In the genomic region with DNA sequence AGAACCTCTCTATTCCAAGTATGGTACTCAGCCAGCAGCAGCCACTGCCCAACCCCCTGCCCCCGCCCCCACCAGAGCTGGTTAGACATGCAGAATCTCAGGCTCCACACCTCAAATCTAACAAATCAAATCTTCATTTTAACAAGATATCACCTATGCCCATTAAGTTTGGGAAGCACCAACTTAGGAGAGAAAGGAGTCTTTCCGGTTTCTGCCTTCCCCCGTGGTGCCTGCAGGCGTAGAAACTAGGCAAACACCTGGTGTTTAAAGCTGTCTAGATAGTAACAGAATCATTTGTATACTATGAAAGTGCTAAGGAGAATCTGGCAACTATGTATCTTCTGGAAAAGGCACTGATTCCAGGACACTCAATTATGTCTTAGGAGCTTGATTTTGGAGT, we compare ENCODE assay signal across 31 cellular contexts.
DNase-seq lines count a peak whose midpoint lies in the region; ATAC-seq and TF ChIP-seq lines count a peak whose summit lies in the region.
"Had no signal": no experiment of that assay in that cellular context is flagged by ENCODE, and none has a peak within 500 bp of the region (broad histone marks: within the 10 kb centered on the region; RNA-seq: fewer than 3 reads in every experiment).

No MANE protein-coding gene starts in this region.

- H3K4me3 Mint-ChIP-seq in activated CD8-positive, alpha-beta memory T cell treated with anti-CD3 and anti-CD28 coated beads, Interleukin-2, amount 10 ng/mL, durations not matched to agents 7 days and 5 days: no peak overlapping the region
- H3K4me3 Mint-ChIP-seq: activated naive CD8-positive, alpha-beta T cell; CD4-positive, CD25-positive, alpha-beta regulatory T cell; central memory CD8-positive, alpha-beta T cell; natural killer cell; stimulated activated naive B cell treated with anti-CD40 and anti-IgM and Interleukin-4, amounts not matched to agents 10 μg/mL and 1 μg/mL and 100 μg/mL, for 72 hours had no signal

- WGBS in gastroesophageal sphincter (ENCODE audit: low coverage in 1 of 2), 2 donors: 7 to 20% methylated on average over 2 to 3 of the region's 4 CpGs
- WGBS in suprapubic skin: 25% methylated on average over 4 of the region's 4 CpGs

- no peak overlapping the region for H3K27ac Mint-ChIP-seq in activated CD8-positive, alpha-beta memory T cell treated with anti-CD3 and anti-CD28 coated beads, Interleukin-2, amount 10 ng/mL, durations not matched to agents 7 days and 5 days
- H3K27ac Mint-ChIP-seq: activated naive CD8-positive, alpha-beta T cell; activated T-helper 2 cell treated with anti-CD3 and anti-CD28 coated beads, Interferon-gamma antibody, Interleukin-2, Interleukin-4, amounts not matched to agents 10 μg/mL and 5 μg/mL and 100 μg/mL, durations not matched to agents 14 hours and 24 hours and 36 hours; CD4-positive, CD25-positive, alpha-beta regulatory T cell; natural killer cell; stimulated activated naive B cell treated with anti-CD40 and anti-IgM and Interleukin-4, amounts not matched to agents 10 μg/mL and 1 μg/mL and 100 μg/mL, for 72 hours had no signal

- DNase-seq in DMS 273 (lab: John Stamatoyannopoulos, UW; ENCODE audit: unreplicated experiment) (peak; percentile 2), DMS 273 treated with DMSO at 0.1 percent for 48 hours (lab: John Stamatoyannopoulos, UW) (no peak), suprapubic skin (ENCODE audit: low spot score in 2 of 2) (no peak), HK-2 (ENCODE audit: unreplicated experiment) (no peak)
- no peak for DNase-seq in activated CD8-positive, alpha-beta memory T cell treated with anti-CD3 and anti-CD28 coated beads, Interleukin-2, amount 10 ng/mL, durations not matched to agents 7 days and 5 days
- no peak for DNase-seq in stimulated activated CD4-positive, alpha-beta T cell treated with anti-CD3 and anti-CD28 coated beads, Interleukin-4, amount 100 ng/mL, for 1 hour
- DNase-seq: 8988T; activated CD4-positive, alpha-beta T cell treated with anti-CD3 and anti-CD28 coated beads, Interleukin-2, amount 50 U/mL, for 48 hours; activated CD4-positive, CD25-positive, alpha-beta regulatory T cell; CD4-positive, CD25-positive, alpha-beta regulatory T cell; DMS153; GDM1; heart right ventricle; natural killer cell; NCI-H1694 treated with DMSO at 0.1 percent for 48 hours; NCI-H69; retina; spleen; stimulated activated CD4-positive, alpha-beta T cell treated with anti-CD3 and anti-CD28 coated beads, Interleukin-4, amount 100 ng/mL, for 24 hours; stimulated activated naive B cell treated with anti-CD40 and anti-IgM and Interleukin-4, amounts not matched to agents 10 μg/mL and 1 μg/mL and 100 μg/mL, for 72 hours; T-helper 9 cell; testis had no signal

- TF ChIP-seq EP300 in gastroesophageal sphincter (IDR thresholded peaks at IDR 0.05): no peak
- no peak for TF ChIP-seq EP300 in suprapubic skin (IDR thresholded peaks at IDR 0.05)

- H3K4me3 ChIP-seq in gastroesophageal sphincter (peak overlapping the region in 1 of 2 donors; percentile 3), suprapubic skin (no peak overlapping the region)
- H3K4me3 ChIP-seq: ascending aorta, GM23248, heart right ventricle, spleen, testis had no signal

- TF ChIP-seq CTCF in VCaP (conservative IDR thresholded peaks at IDR 0.05) (no peak), gastroesophageal sphincter (IDR thresholded peaks at IDR 0.05) (no peak), suprapubic skin (IDR thresholded peaks at IDR 0.05) (no peak)

- H3K36me3 Mint-ChIP-seq in activated CD8-positive, alpha-beta memory T cell treated with anti-CD3 and anti-CD28 coated beads, Interleukin-2, amount 10 ng/mL, durations not matched to agents 7 days and 5 days: no peaks in the 10 kb centered on the region
- H3K36me3 Mint-ChIP-seq: natural killer cell had no signal

- H3K9me3 Mint-ChIP-seq in activated CD8-positive, alpha-beta memory T cell treated with anti-CD3 and anti-CD28 coated beads, Interleukin-2, amount 10 ng/mL, durations not matched to agents 7 days and 5 days (ENCODE audit: low read depth): peaks cover 3% of the 10 kb centered on the region
- H3K9me3 Mint-ChIP-seq: activated T-helper 2 cell treated with anti-CD3 and anti-CD28 coated beads, Interferon-gamma antibody, Interleukin-2, Interleukin-4, amounts not matched to agents 10 μg/mL and 5 μg/mL and 100 μg/mL, durations not matched to agents 14 hours and 24 hours and 36 hours; CD4-positive, CD25-positive, alpha-beta regulatory T cell; central memory CD8-positive, alpha-beta T cell; stimulated activated naive B cell treated with anti-CD40 and anti-IgM and Interleukin-4, amounts not matched to agents 10 μg/mL and 1 μg/mL and 100 μg/mL, for 72 hours had no signal

- H3K4me1 ChIP-seq in gastroesophageal sphincter: peaks cover 5 to 20% (median 8%) of the 10 kb centered on the region in 3 donors
- H3K4me1 ChIP-seq in suprapubic skin: peaks cover 18% of the 10 kb centered on the region
- H3K4me1 ChIP-seq: spleen had no signal

- H3K27me3 ChIP-seq in gastroesophageal sphincter: no peaks in the 10 kb centered on the region
- no peaks in the 10 kb centered on the region for H3K27me3 ChIP-seq in suprapubic skin
- H3K27me3 ChIP-seq: ascending aorta, heart right ventricle, spleen, testis had no signal

- H3K36me3 ChIP-seq in gastroesophageal sphincter: no peaks in the 10 kb centered on the region
- no peaks in the 10 kb centered on the region for H3K36me3 ChIP-seq in suprapubic skin
- H3K36me3 ChIP-seq: ascending aorta, heart right ventricle, spleen had no signal

- TF ChIP-seq POLR2A in gastroesophageal sphincter (IDR thresholded peaks at IDR 0.05): no peak
- TF ChIP-seq POLR2A in suprapubic skin (IDR thresholded peaks at IDR 0.05): no peak

- no peak for ATAC-seq in gastroesophageal sphincter
- no peak for ATAC-seq in activated CD8-positive, alpha-beta memory T cell treated with anti-CD3 and anti-CD28 coated beads, Interleukin-2, amount 10 ng/mL, durations not matched to agents 7 days and 5 days
- ATAC-seq: left lobe of liver; natural killer cell; stimulated activated naive B cell treated with anti-CD40 and anti-IgM and Interleukin-4, amounts not matched to agents 10 μg/mL and 1 μg/mL and 100 μg/mL, for 72 hours had no signal

- no peaks in the 10 kb centered on the region for H3K27me3 Mint-ChIP-seq in activated CD8-positive, alpha-beta memory T cell treated with anti-CD3 and anti-CD28 coated beads, Interleukin-2, amount 10 ng/mL, durations not matched to agents 7 days and 5 days
- H3K27me3 Mint-ChIP-seq: activated naive CD8-positive, alpha-beta T cell; CD4-positive, CD25-positive, alpha-beta regulatory T cell; central memory CD8-positive, alpha-beta T cell; stimulated activated naive B cell treated with anti-CD40 and anti-IgM and Interleukin-4, amounts not matched to agents 10 μg/mL and 1 μg/mL and 100 μg/mL, for 72 hours had no signal

- H3K4me1 Mint-ChIP-seq in activated CD8-positive, alpha-beta memory T cell treated with anti-CD3 and anti-CD28 coated beads, Interleukin-2, amount 10 ng/mL, durations not matched to agents 7 days and 5 days: no peaks in the 10 kb centered on the region
- H3K4me1 Mint-ChIP-seq: central memory CD8-positive, alpha-beta T cell had no signal

- H3K9me3 ChIP-seq in gastroesophageal sphincter (no peaks in the 10 kb centered on the region), suprapubic skin (no peaks in the 10 kb centered on the region)
- H3K9me3 ChIP-seq: ascending aorta, heart right ventricle, spleen, testis had no signal

- peak overlapping the region; percentile 10; the same call in 1 of the 2 replicates for H3K27ac ChIP-seq in VCaP
- H3K27ac ChIP-seq in gastroesophageal sphincter: peak overlapping the region in 3 of 4 donors; percentile 21 to 68 (median 46)
- H3K27ac ChIP-seq in suprapubic skin: peak overlapping the region; percentile 27
- H3K27ac ChIP-seq: ascending aorta, GM23248, heart right ventricle, RWPE1, spleen, testis had no signal

- CTCF ChIA-PET in activated CD8-positive, alpha-beta memory T cell treated with anti-CD3 and anti-CD28 coated beads, Interleukin-2, amount 10 ng/mL, durations not matched to agents 7 days and 5 days (lab: Charles Lee): interaction anchor here (1.1 kb wide), 1 partner anchor 8 kb away, joined by 3 read pairs; no protein-coding TSS in a partner anchor
